Comparison of ENCODE assay signal across 8 cellular contexts in genomic region chr1:25997759-25998074, GRCh38. TPM values are rescaled to one million over a fixed set of nuclear protein-coding genes. Genes with fewer than 3 reads are reported as not detected.
DNase-seq lines count a peak whose midpoint lies in the region; TF ChIP-seq lines count a peak whose summit lies in the region.

Gene PAFAH2 (minus strand): TSS chr1:25998063. CDS start chr1:25990816, 7,247 bp downstream.

- no peak for TF ChIP-seq RAD21 in neural cell (conservative IDR thresholded peaks at IDR 0.05)

- H3K4me3 ChIP-seq in OCI-LY1 (ENCODE audit: low read depth, low read length, poor library complexity, severe bottlenecking) = peak within 1 kb of the TSS; percentile 92
- H3K4me3 ChIP-seq in epithelial cell of esophagus (ENCODE audit: low read length) = peak within 1 kb of the TSS; percentile 70
- H3K4me3 ChIP-seq in neural cell (ENCODE audit: low read length) = peak within 1 kb of the TSS; percentile 74

- no peaks in the 10 kb centered on the region for H3K9me3 Mint-ChIP-seq in T-helper 1 cell treated with Interleukin-12 subunit alpha and Interleukin-12 subunit beta and Interleukin-4 antibody, amounts not matched to agents 30 μg/mL and 1 μg/mL, for 36 hours

- H4K20me1 ChIP-seq in OCI-LY1 (ENCODE audit: insufficient read depth, low read length) = no peaks in the 10 kb centered on the region
- no peaks in the 10 kb centered on the region for H4K20me1 ChIP-seq in neural cell (ENCODE audit: insufficient read depth)

- peaks cover 40% of the 10 kb centered on the region for H3K4me1 ChIP-seq in OCI-LY1 (ENCODE audit: insufficient read depth, low read length, severe bottlenecking)

- H2AFZ ChIP-seq in OCI-LY1 (ENCODE audit: low read length) (peak within 1 kb of the TSS; percentile 88), neural cell (ENCODE audit: low read depth, low read length) (peak within 1 kb of the TSS; percentile 97)

- TF ChIP-seq CTCF in OCI-LY1 (IDR thresholded peaks at IDR 0.05; ENCODE audit: low read length) = no peak
- no peak for TF ChIP-seq CTCF in epithelial cell of esophagus (IDR thresholded peaks at IDR 0.05; ENCODE audit: insufficient read depth, low read depth, low read length, missing control alignments)
- TF ChIP-seq CTCF in neural cell (IDR thresholded peaks at IDR 0.05; ENCODE audit: poor library complexity, severe bottlenecking) = no peak

- H3K79me2 ChIP-seq in OCI-LY1 (ENCODE audit: insufficient read depth, low read length) (no peaks in the 10 kb centered on the region), neural cell (replicated peaks; ENCODE audit: insufficient read depth, low read length) (peaks cover 5% of the 10 kb centered on the region)

- H3K9me2 ChIP-seq in OCI-LY1 (ENCODE audit: low read depth, low read length) (no peaks in the 10 kb centered on the region), neural cell (ENCODE audit: insufficient read depth, low read length) (no peaks in the 10 kb centered on the region)

- H3K27me3 Mint-ChIP-seq in T-helper 1 cell treated with Interleukin-12 subunit alpha and Interleukin-12 subunit beta and Interleukin-4 antibody, amounts not matched to agents 30 μg/mL and 1 μg/mL, for 36 hours (ENCODE audit: low read depth) = peaks cover 4% of the 10 kb centered on the region

- H3K4me1 Mint-ChIP-seq in T-helper 1 cell treated with Interleukin-12 subunit alpha and Interleukin-12 subunit beta and Interleukin-4 antibody, amounts not matched to agents 30 μg/mL and 1 μg/mL, for 36 hours (ENCODE audit: low read depth) = peaks cover 26% of the 10 kb centered on the region

- H3K9ac ChIP-seq in OCI-LY1 (ENCODE audit: low read length) (peak within 1 kb of the TSS; percentile 98), neural cell (ENCODE audit: low read length) (peak within 1 kb of the TSS; percentile 72)

- H3K4me3 Mint-ChIP-seq in T-helper 1 cell treated with Interleukin-12 subunit alpha and Interleukin-12 subunit beta and Interleukin-4 antibody, amounts not matched to agents 30 μg/mL and 1 μg/mL, for 36 hours = peak within 1 kb of the TSS; percentile 96

- peak within 1 kb of the TSS; percentile 98 for H3K4me2 ChIP-seq in OCI-LY1 (ENCODE audit: low read length)
- H3K4me2 ChIP-seq in neural cell (ENCODE audit: low read length) = peak within 1 kb of the TSS; percentile 69

- no peaks in the 10 kb centered on the region for H3K36me3 ChIP-seq in OCI-LY1 (ENCODE audit: insufficient read depth, low read length)
- H3K36me3 ChIP-seq in neural cell (ENCODE audit: insufficient read depth, low read length) = no peaks in the 10 kb centered on the region

- H3K27ac Mint-ChIP-seq in T-helper 1 cell treated with Interleukin-12 subunit alpha and Interleukin-12 subunit beta and Interleukin-4 antibody, amounts not matched to agents 30 μg/mL and 1 μg/mL, for 36 hours = peak within 1 kb of the TSS; percentile 97

- H3K9me3 ChIP-seq in OCI-LY1 (ENCODE audit: low read length) = no peaks in the 10 kb centered on the region
- no peaks in the 10 kb centered on the region for H3K9me3 ChIP-seq in neural cell (ENCODE audit: low read length)

- H3K27ac ChIP-seq in OCI-LY1 (ENCODE audit: low read depth, low read length, poor library complexity, severe bottlenecking) (peak within 1 kb of the TSS; percentile 79), neural cell (ENCODE audit: low read length) (peak within 1 kb of the TSS; percentile 89)

- H3K36me3 Mint-ChIP-seq in T-helper 1 cell treated with Interleukin-12 subunit alpha and Interleukin-12 subunit beta and Interleukin-4 antibody, amounts not matched to agents 30 μg/mL and 1 μg/mL, for 36 hours (ENCODE audit: low read depth) = peaks cover 4% of the 10 kb centered on the region

- H3F3A ChIP-seq in OCI-LY1 (ENCODE audit: insufficient read depth, low read length) (no peaks in the 10 kb centered on the region), neural cell (ENCODE audit: insufficient read depth, low read length, poor library complexity, severe bottlenecking) (no peaks in the 10 kb centered on the region)

- TF ChIP-seq EP300 in neural cell (conservative IDR thresholded peaks at IDR 0.05; ENCODE audit: poor library complexity, severe bottlenecking) = no peak

- H3K27me3 ChIP-seq in OCI-LY1 (ENCODE audit: insufficient read depth, low read length) (no peaks in the 10 kb centered on the region), neural cell (ENCODE audit: insufficient read depth, low read depth, low read length) (no peaks in the 10 kb centered on the region)

- DNase-seq in T-helper 1 cell (no peak), epithelial cell of esophagus (ENCODE audit: low read depth) (no peak), NCI-H226 (no peak), GDM1 (lab: John Stamatoyannopoulos, UW) (no peak)
- DNase-seq in effector CD4-positive, alpha-beta T cell = no peak

TF ChIP-seq in neural cell, 6 proteins besides CTCF, POLR2A, EP300 and RAD21:
- TF ChIP-seq SMC3 (conservative IDR thresholded peaks at IDR 0.05; ENCODE audit: poor library complexity) = no peak
- TF ChIP-seq REST (IDR thresholded peaks at IDR 0.05; ENCODE audit: borderline replicate concordance) = no peak
- no peak for TF ChIP-seq TAF1 (IDR thresholded peaks at IDR 0.05; ENCODE audit: low read depth)
- TF ChIP-seq POLR2AphosphoS5 (IDR thresholded peaks at IDR 0.05) = no peak
- TF ChIP-seq EZH2 (IDR thresholded peaks at IDR 0.05; ENCODE audit: borderline replicate concordance, insufficient read depth, low read length, poor library complexity, severe bottlenecking) = no peak
- TF ChIP-seq MXI1 (conservative IDR thresholded peaks at IDR 0.05; ENCODE audit: poor library complexity, severe bottlenecking) = no peak

RNA-seq across cellular contexts. Expression of gene PAFAH2, which starts in this region (rescaled TPM):
- polyA plus RNA-seq in neural cell = 7.9 and 10.4 TPM in 2 replicates
- polyA minus RNA-seq in neural cell = 7.3 and 10.2 TPM in 2 replicates
